8 cellular contexts compared by ENCODE assay signal in genomic region chr7:100428967-100429636, GRCh38. TPM values are rescaled to one million over a fixed set of nuclear protein-coding genes. Genes with fewer than 3 reads are reported as not detected.
A peak's percentile ranks its signal among the peaks of the same experiment; 100 is the strongest.
DNase-seq lines count a peak whose midpoint lies in the region; ATAC-seq and TF ChIP-seq lines count a peak whose summit lies in the region.

No MANE protein-coding gene starts in this region.

- peak; percentile 38 for ATAC-seq in HG02938 (IDR thresholded peaks at IDR 0.05; ENCODE audit: unreplicated experiment)

- TF ChIP-seq CTCF in GM13977 (IDR thresholded peaks at IDR 0.05; ENCODE audit: extremely low read depth, insufficient read depth, missing control alignments) = no peak
- TF ChIP-seq CTCF in ascending aorta (IDR thresholded peaks at IDR 0.05) = peak in 2 of 3 experiments; percentile 7 to 49
- TF ChIP-seq CTCF in right atrium auricular region (IDR thresholded peaks at IDR 0.05) = no peak
- TF ChIP-seq CTCF in prostate gland (IDR thresholded peaks at IDR 0.05) = peak in 3 of 4 experiments; percentile 50 to 89 (median 58)

- peak overlapping the region; percentile 99 to 100 for H3K27ac ChIP-seq in ascending aorta
- peak overlapping the region; percentile 95 to 98 for H3K27ac ChIP-seq in right atrium auricular region
- peak overlapping the region; percentile 100 for H3K27ac ChIP-seq in prostate gland
- peak overlapping the region; percentile 99 for H3K27ac ChIP-seq in urinary bladder (ENCODE audit: low read depth)

- no peak for TF ChIP-seq POLR2A in prostate gland (IDR thresholded peaks at IDR 0.05)

- 0% methylated on average over 40 of the region's 40 CpGs for WGBS in prostate gland
- under 1% methylated on average over 40 of the region's 40 CpGs for WGBS in urinary bladder

- H3K4me3 Mint-ChIP-seq in T-helper 2 cell treated with Interferon-gamma antibody and Interleukin-4, amounts not matched to agents 5 μg/mL and 100 μg/mL, for 36 hours = peak overlapping the region; percentile 96

- peaks cover 32% of the 10 kb centered on the region for H3K36me3 Mint-ChIP-seq in T-helper 2 cell treated with Interferon-gamma antibody and Interleukin-4, amounts not matched to agents 5 μg/mL and 100 μg/mL, for 36 hours (ENCODE audit: low read depth)

- intact Hi-C loops in ascending aorta (cut with DNase I) = loop anchor here (1.0 to 10.0 kb wide), 5 partner anchors 50 to 438 kb away; partner anchors contain the start of genes GNB2, MBLAC1, TRIP6 and TSC22D4
- intact Hi-C loops in prostate gland (cut with DNase I) = no loop called here

- H3K4me1 Mint-ChIP-seq in T-helper 2 cell treated with Interferon-gamma antibody and Interleukin-4, amounts not matched to agents 5 μg/mL and 100 μg/mL, for 36 hours (ENCODE audit: low read depth) = peaks cover 30% of the 10 kb centered on the region

- peak overlapping the region; percentile 100 for H3K27ac Mint-ChIP-seq in T-helper 2 cell treated with Interferon-gamma antibody and Interleukin-4, amounts not matched to agents 5 μg/mL and 100 μg/mL, for 36 hours

- H3K36me3 ChIP-seq in ascending aorta = peaks cover 7 to 23% of the 10 kb centered on the region in 2 donors
- H3K36me3 ChIP-seq in right atrium auricular region = peaks cover 13% of the 10 kb centered on the region
- H3K36me3 ChIP-seq in prostate gland = peaks cover 5 to 7% of the 10 kb centered on the region in 2 donors
- H3K36me3 ChIP-seq in urinary bladder (ENCODE audit: insufficient read depth) = no peaks in the 10 kb centered on the region

- H3K9me3 ChIP-seq in ascending aorta (no peaks in the 10 kb centered on the region), right atrium auricular region (no peaks in the 10 kb centered on the region), prostate gland (no peaks in the 10 kb centered on the region)

- in situ Hi-C loops in GM13977 (cut with MboI; ENCODE audit: low pct_unique_long_range_greater_than_20kb, low sequenced_read_pairs, unreplicated experiment) = no loop called here

- H3K4me1 ChIP-seq in ascending aorta (peaks cover 4 to 22% of the 10 kb centered on the region in 2 donors), right atrium auricular region (peaks cover 0 to 32% of the 10 kb centered on the region in 2 donors), prostate gland (replicated peaks) (peaks cover 18% of the 10 kb centered on the region), urinary bladder (ENCODE audit: insufficient read depth) (no peaks in the 10 kb centered on the region)

- H3K27me3 ChIP-seq in ascending aorta (no peaks in the 10 kb centered on the region), right atrium auricular region (no peaks in the 10 kb centered on the region), prostate gland (replicated peaks; ENCODE audit: insufficient read depth) (no peaks in the 10 kb centered on the region)

- peaks cover 4% of the 10 kb centered on the region for H3K9me3 Mint-ChIP-seq in T-helper 2 cell treated with Interferon-gamma antibody and Interleukin-4, amounts not matched to agents 5 μg/mL and 100 μg/mL, for 36 hours

- peak; percentile 97 for DNase-seq in GM13977 (ENCODE audit: low spot score)
- DNase-seq in NCI-H187 treated with DMSO at 0.1 percent for 48 hours (lab: John Stamatoyannopoulos, UW) = peak; percentile 99
- peak; percentile 100 for DNase-seq in T-helper 2 cell treated with Interferon-gamma antibody and Interleukin-4, amounts not matched to agents 5 μg/mL and 100 μg/mL, for 36 hours (ENCODE audit: low spot score)
- DNase-seq in ascending aorta (ENCODE audit: low spot score in 2 of 2) = peak; percentile 100
- DNase-seq in right atrium auricular region (ENCODE audit: low spot score) = peak; percentile 100
- peak; percentile 100 for DNase-seq in prostate gland (ENCODE audit: low spot score)

- peak overlapping the region; percentile 74 to 82 for H3K4me3 ChIP-seq in ascending aorta
- H3K4me3 ChIP-seq in right atrium auricular region = peak overlapping the region; percentile 71 to 89
- H3K4me3 ChIP-seq in prostate gland = peak overlapping the region; percentile 73 to 94
- H3K4me3 ChIP-seq in urinary bladder (ENCODE audit: low read depth, low read length) = peak overlapping the region; percentile 79

- peaks cover 25% of the 10 kb centered on the region for H3K27me3 Mint-ChIP-seq in T-helper 2 cell treated with Interferon-gamma antibody and Interleukin-4, amounts not matched to agents 5 μg/mL and 100 μg/mL, for 36 hours (ENCODE audit: low read depth)

RNA-seq across cellular contexts. Expression of gene MEPCE, which starts 0.5 kb away (rescaled TPM):
- 32.9 TPM for total RNA-seq in ascending aorta
- 10 to 100 TPM; 12.6 to 21.9 TPM for total RNA-seq in right atrium auricular region
- 10 to 100 TPM; 24.2 to 62.8 TPM for total RNA-seq in prostate gland
- 22.6 TPM for total RNA-seq in urinary bladder
- polyA plus RNA-seq in urinary bladder = 40.4 TPM

RNA-seq across cellular contexts. Expression of gene ZCWPW1, which starts 0.6 kb away (rescaled TPM):
- not detected for total RNA-seq in ascending aorta
- total RNA-seq in right atrium auricular region = 1 to 10 TPM; 2.1 to 8.5 TPM
- 10 to 100 TPM in 1 of 2 donors, 1 to 10 TPM in 1; 5.5 to 34.6 TPM for total RNA-seq in prostate gland
- 4.2 TPM for total RNA-seq in urinary bladder
- 8.7 TPM for polyA plus RNA-seq in urinary bladder

RNA-seq across cellular contexts. Expression of gene PPP1R35, which starts 7.2 kb away (rescaled TPM):
- total RNA-seq in ascending aorta (35.2 TPM), right atrium auricular region (10 to 100 TPM; 18.7 to 20.2 TPM), prostate gland (10 to 100 TPM; 44.1 to 60.5 TPM), urinary bladder (5.1 TPM)
- polyA plus RNA-seq in urinary bladder = 33.6 TPM

RNA-seq across cellular contexts. Expression of gene SPACDR, which starts 35.0 kb away (rescaled TPM):
- total RNA-seq in ascending aorta = not detected
- total RNA-seq in right atrium auricular region = not detected
- 10 to 100 TPM in 1 of 2 donors, not detected in 1; 11.9 TPM for total RNA-seq in prostate gland
- total RNA-seq in urinary bladder = not detected
- polyA plus RNA-seq in urinary bladder = 0.62 TPM

RNA-seq across cellular contexts. Expression of gene TSC22D4, which starts 49.9 kb away (rescaled TPM):
- 68.2 TPM for total RNA-seq in ascending aorta
- 10 to 100 TPM; 26.2 to 34.6 TPM for total RNA-seq in right atrium auricular region
- total RNA-seq in prostate gland = 100 to 1,000 TPM in 1 of 2 donors, 10 to 100 TPM in 1; 77.6 to 152 TPM
- total RNA-seq in urinary bladder = 16.6 TPM
- 49.6 TPM for polyA plus RNA-seq in urinary bladder

Comparison
In these comparisons a context has a peak if more than half of its experiments do, and no peak if none do; other contexts are left out.
1. Peak in every context shown above with its lines: DNase-seq, ATAC-seq, H3K4me3 ChIP-seq and H3K27ac ChIP-seq.
2. CTCF ChIP-seq: peak in ascending aorta (2 of 3) and prostate gland (3 of 4); none in GM13977 (single experiment) and right atrium auricular region (0 of 2).